10 cellular contexts compared by ENCODE assay signal in the genomic region with DNA sequence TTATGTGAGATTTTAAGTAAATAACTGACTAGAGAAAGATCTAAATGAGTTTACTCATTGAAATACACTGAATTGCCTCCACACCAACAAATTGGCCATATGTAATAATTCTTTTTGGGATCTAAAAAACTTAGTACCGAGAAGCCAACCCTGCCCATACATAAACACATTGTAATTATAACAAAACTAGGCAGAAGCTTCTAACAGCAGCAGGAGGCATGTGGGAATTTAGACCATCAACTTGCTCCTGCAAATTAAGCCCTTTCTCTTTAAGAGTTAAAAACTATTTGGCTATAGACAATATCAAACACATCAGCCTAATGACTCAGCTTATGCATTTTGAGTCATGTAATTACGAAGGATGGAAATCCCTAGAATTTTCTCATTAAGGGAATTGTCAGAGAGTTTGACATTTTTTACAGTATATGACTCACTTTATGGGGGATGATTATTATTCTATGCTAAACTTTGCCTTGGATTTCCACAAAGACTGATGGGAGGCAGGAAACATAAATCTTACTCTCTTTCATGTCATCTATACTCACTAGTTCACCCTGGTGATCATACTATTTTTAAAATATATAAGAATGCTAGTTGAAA. TPM values are rescaled to one million over a fixed set of nuclear protein-coding genes. Genes with fewer than 3 reads are reported as not detected.
A peak's percentile ranks its signal among the peaks of the same experiment; 100 is the strongest.
DNase-seq lines count a peak whose midpoint lies in the region; ATAC-seq and TF ChIP-seq lines count a peak whose summit lies in the region.
"Had no signal": no experiment of that assay in that cellular context is flagged by ENCODE, and none has a peak within 500 bp of the region (broad histone marks: within the 10 kb centered on the region; RNA-seq: fewer than 3 reads in every experiment).

No MANE protein-coding gene starts in this region.

- ATAC-seq in stimulated activated naive CD8-positive, alpha-beta T cell treated with anti-CD3 and anti-CD28 coated beads, Interleukin-15, Interleukin-2, amounts not matched to agents 100 U/mL and 50 U/mL, for 24 hours, result peak; percentile 1
- ATAC-seq in HG02642 (IDR thresholded peaks at IDR 0.05; ENCODE audit: poor library complexity, unreplicated experiment), result no peak

- H3K27ac Mint-ChIP-seq in T-helper 1 cell treated with Interleukin-12 subunit alpha and Interleukin-12 subunit beta and Interleukin-4 antibody, amounts not matched to agents 30 μg/mL and 1 μg/mL, for 36 hours, result peak overlapping the region; percentile 81
- H3K27ac Mint-ChIP-seq: neural progenitor cell had no signal

- TF ChIP-seq CTCF in esophagus squamous epithelium (IDR thresholded peaks at IDR 0.05), result no peak

- peaks cover 56% of the 10 kb centered on the region for H3K36me3 Mint-ChIP-seq in T-helper 1 cell treated with Interleukin-12 subunit alpha and Interleukin-12 subunit beta and Interleukin-4 antibody, amounts not matched to agents 30 μg/mL and 1 μg/mL, for 36 hours (ENCODE audit: low read depth)
- H3K36me3 Mint-ChIP-seq: neural progenitor cell had no signal

- peaks cover 29% of the 10 kb centered on the region for H3K36me3 ChIP-seq in SJSA1
- no peaks in the 10 kb centered on the region for H3K36me3 ChIP-seq in esophagus squamous epithelium
- H3K36me3 ChIP-seq: neural progenitor cell had no signal

- intact Hi-C loops in esophagus squamous epithelium (cut with DNase I), result no loop called here

- no peaks in the 10 kb centered on the region for H3K9me3 ChIP-seq in SJSA1 (replicated peaks)
- no peaks in the 10 kb centered on the region for H3K9me3 ChIP-seq in esophagus squamous epithelium

- peaks cover 69% of the 10 kb centered on the region for H3K4me1 Mint-ChIP-seq in T-helper 1 cell treated with Interleukin-12 subunit alpha and Interleukin-12 subunit beta and Interleukin-4 antibody, amounts not matched to agents 30 μg/mL and 1 μg/mL, for 36 hours (ENCODE audit: low read depth)

- DNase-seq in T-helper 1 cell (no peak), SJSA1 (ENCODE audit: low read depth in 1 of 2, low spot score in 2 of 2) (peak in 1 of 2 experiments; percentile 85), esophagus squamous epithelium (lab: John Stamatoyannopoulos, UW) (no peak), SHP77 (lab: John Stamatoyannopoulos, UW) (no peak), NCI-H2227 (lab: John Stamatoyannopoulos, UW; ENCODE audit: unreplicated experiment) (no peak)
- DNase-seq in stimulated activated naive CD8-positive, alpha-beta T cell treated with anti-CD3 and anti-CD28 coated beads, Interleukin-15, Interleukin-2, amounts not matched to agents 100 U/mL and 50 U/mL, for 24 hours, result no peak

- no peaks in the 10 kb centered on the region for H3K27me3 Mint-ChIP-seq in T-helper 1 cell treated with Interleukin-12 subunit alpha and Interleukin-12 subunit beta and Interleukin-4 antibody, amounts not matched to agents 30 μg/mL and 1 μg/mL, for 36 hours (ENCODE audit: low read depth)
- H3K27me3 Mint-ChIP-seq: dendritic cell treated with granulocyte-macrophage colony-stimulating factor and Interleukin-4, amounts not matched to agents 40 ng/mL and 50 ng/mL, for 4 days had no signal

- no peak for TF ChIP-seq POLR2A in esophagus squamous epithelium (IDR thresholded peaks at IDR 0.05)

- H3K9me3 Mint-ChIP-seq in T-helper 1 cell treated with Interleukin-12 subunit alpha and Interleukin-12 subunit beta and Interleukin-4 antibody, amounts not matched to agents 30 μg/mL and 1 μg/mL, for 36 hours, result no peaks in the 10 kb centered on the region
- H3K9me3 Mint-ChIP-seq: dendritic cell treated with granulocyte-macrophage colony-stimulating factor and Interleukin-4, amounts not matched to agents 40 ng/mL and 50 ng/mL, for 4 days; neural progenitor cell had no signal

- 20 to 24% methylated on average over 2 of the region's 2 CpGs for WGBS in esophagus squamous epithelium, 2 donors

- H3K4me3 ChIP-seq in SJSA1 (peak overlapping the region; percentile 39), esophagus squamous epithelium (peak overlapping the region in 2 of 4 donors; percentile 25 to 39)
- H3K4me3 ChIP-seq: neural progenitor cell had no signal

- H3K27me3 ChIP-seq in SJSA1 (replicated peaks), result no peaks in the 10 kb centered on the region
- H3K27me3 ChIP-seq in esophagus squamous epithelium, result no peaks in the 10 kb centered on the region
- H3K27me3 ChIP-seq: neural progenitor cell had no signal

- peak overlapping the region; percentile 89 for H3K27ac ChIP-seq in SJSA1
- H3K27ac ChIP-seq in esophagus squamous epithelium, result peak overlapping the region in 3 of 4 donors; percentile 6 to 16 (median 10)
- H3K27ac ChIP-seq: neural progenitor cell had no signal

- peaks cover 63% of the 10 kb centered on the region for H3K4me1 ChIP-seq in SJSA1 (replicated peaks)
- no peaks in the 10 kb centered on the region for H3K4me1 ChIP-seq in esophagus squamous epithelium

- peak overlapping the region; percentile 85 for H3K4me3 Mint-ChIP-seq in T-helper 1 cell treated with Interleukin-12 subunit alpha and Interleukin-12 subunit beta and Interleukin-4 antibody, amounts not matched to agents 30 μg/mL and 1 μg/mL, for 36 hours
- H3K4me3 Mint-ChIP-seq: dendritic cell treated with granulocyte-macrophage colony-stimulating factor and Interleukin-4, amounts not matched to agents 40 ng/mL and 50 ng/mL, for 4 days; neural progenitor cell had no signal

RNA-seq across cellular contexts. Expression of a gene that starts 1.0 kb away (rescaled TPM):
- total RNA-seq in SJSA1 (2014; rRNA removed; shearing (Covaris generic)), result 86.6 and 90.1 TPM in 2 replicates
- 10 to 100 TPM in 3 of 4 donors, 1 to 10 TPM in 1; 4.4 to 19.1 (median 11.1) TPM for total RNA-seq in esophagus squamous epithelium
